22 cellular contexts compared by ENCODE assay signal in genomic region chr9:122307036-122307435, GRCh38. TPM values are rescaled to one million over a fixed set of nuclear protein-coding genes. Genes with fewer than 3 reads are reported as not detected.
DNase-seq lines count a peak whose midpoint lies in the region; ATAC-seq and TF ChIP-seq lines count a peak whose summit lies in the region.
"Had no signal": no experiment of that assay in that cellular context is flagged by ENCODE, and none has a peak within 500 bp of the region (broad histone marks: within the 10 kb centered on the region; RNA-seq: fewer than 3 reads in every experiment).

No MANE protein-coding gene starts in this region.

- H3K9me3 ChIP-seq in parathyroid adenoma (ENCODE audit: control insufficient read depth, low read length): no peaks in the 10 kb centered on the region
- H3K9me3 ChIP-seq: sigmoid colon had no signal

- H3K4me1 ChIP-seq in parathyroid adenoma: no peaks in the 10 kb centered on the region

- no peak overlapping the region for H3K4me3 Mint-ChIP-seq in mesothelial cell of epicardium
- H3K4me3 Mint-ChIP-seq: activated T-helper 1 cell treated with anti-CD3 and anti-CD28 coated beads, Interleukin-12 subunit alpha, Interleukin-12 subunit beta, Interleukin-2, Interleukin-4 antibody, amounts not matched to agents 30 ng/mL and 10 ng/mL and 1 ng/mL, durations not matched to agents 14 hours and 24 hours and 36 hours; brain; stimulated activated memory B cell treated with anti-CD40 and anti-IgM and Interleukin-4, amounts not matched to agents 10 μg/mL and 1 μg/mL and 100 μg/mL, for 72 hours had no signal

- H3K36me3 ChIP-seq in H7 (replicated peaks; ENCODE audit: control insufficient read depth, insufficient read depth, low read length) (peaks cover 3% of the 10 kb centered on the region), parathyroid adenoma (ENCODE audit: control insufficient read depth, insufficient read depth, low read length) (no peaks in the 10 kb centered on the region)

- peak; percentile 15 for DNase-seq in H7
- peak; percentile 91 for DNase-seq in dermis blood vessel endothelial cell
- DNase-seq in left lobe of liver (ENCODE audit: low spot score): no peak
- DNase-seq in DMS53 (lab: John Stamatoyannopoulos, UW): no peak
- DNase-seq in mesothelial cell of epicardium (ENCODE audit: low spot score in 2 of 2, unreplicated experiment in 2 of 2): no peak
- no peak for DNase-seq in DMS79 treated with DMSO at 0.1 percent for 48 hours (lab: John Stamatoyannopoulos, UW)
- DNase-seq in cerebellar nuclear complex (lab: John Stamatoyannopoulos, UW): no peak
- DNase-seq: activated CD8-positive, alpha-beta memory T cell treated with anti-CD3 and anti-CD28 coated beads for 24 hours; C1 segment of cervical spinal cord; foreskin fibroblast; NCI-H1694; NCI-H774; occipital lobe; SHP77 treated with DMSO at 0.1 percent for 48 hours; sigmoid colon; stimulated activated CD4-positive, alpha-beta T cell treated with anti-CD3 and anti-CD28 coated beads, Interleukin-1b, Interleukin-23, amount 100 ng/mL, for 48 hours had no signal

- no peaks in the 10 kb centered on the region for H3K9me3 Mint-ChIP-seq in mesothelial cell of epicardium
- H3K9me3 Mint-ChIP-seq: activated T-helper 1 cell treated with anti-CD3 and anti-CD28 coated beads, Interleukin-12 subunit alpha, Interleukin-12 subunit beta, Interleukin-2, Interleukin-4 antibody, amounts not matched to agents 30 ng/mL and 10 ng/mL and 1 ng/mL, durations not matched to agents 14 hours and 24 hours and 36 hours; brain; stimulated activated memory B cell treated with anti-CD40 and anti-IgM and Interleukin-4, amounts not matched to agents 10 μg/mL and 1 μg/mL and 100 μg/mL, for 72 hours had no signal

- no peak overlapping the region for H3K27ac Mint-ChIP-seq in mesothelial cell of epicardium
- H3K27ac Mint-ChIP-seq: activated T-helper 1 cell treated with anti-CD3 and anti-CD28 coated beads, Interleukin-12 subunit alpha, Interleukin-12 subunit beta, Interleukin-2, Interleukin-4 antibody, amounts not matched to agents 30 ng/mL and 10 ng/mL and 1 ng/mL, durations not matched to agents 14 hours and 24 hours and 36 hours; stimulated activated memory B cell treated with anti-CD40 and anti-IgM and Interleukin-4, amounts not matched to agents 10 μg/mL and 1 μg/mL and 100 μg/mL, for 72 hours had no signal

- H3K79me2 ChIP-seq in parathyroid adenoma: no peaks in the 10 kb centered on the region

- ATAC-seq in left lobe of liver: peak; percentile 17
- ATAC-seq: stimulated activated memory B cell treated with anti-CD40 and anti-IgM and Interleukin-4, amounts not matched to agents 10 μg/mL and 1 μg/mL and 100 μg/mL, for 72 hours had no signal

- H3K9ac ChIP-seq in parathyroid adenoma: no peak overlapping the region
- H3K9ac ChIP-seq: KMS-11 had no signal

- peak overlapping the region; percentile 39 for H3K27ac ChIP-seq in parathyroid adenoma
- H3K27ac ChIP-seq: KMS-11, sigmoid colon had no signal

- H2AFZ ChIP-seq in parathyroid adenoma: no peak overlapping the region

- H3K27me3 Mint-ChIP-seq in mesothelial cell of epicardium (ENCODE audit: low read depth): no peaks in the 10 kb centered on the region
- H3K27me3 Mint-ChIP-seq: brain; stimulated activated memory B cell treated with anti-CD40 and anti-IgM and Interleukin-4, amounts not matched to agents 10 μg/mL and 1 μg/mL and 100 μg/mL, for 72 hours had no signal

- TF ChIP-seq CTCF in parathyroid adenoma (IDR thresholded peaks at IDR 0.05) (no peak), mesothelial cell of epicardium (IDR thresholded peaks at IDR 0.05; ENCODE audit: unreplicated experiment) (no peak)

- peaks cover 20% of the 10 kb centered on the region for H3K36me3 Mint-ChIP-seq in mesothelial cell of epicardium

- H3K27me3 ChIP-seq in H7 (ENCODE audit: control insufficient read depth, insufficient read depth, low read length) (no peaks in the 10 kb centered on the region), parathyroid adenoma (ENCODE audit: control insufficient read depth, insufficient read depth, low read length) (no peaks in the 10 kb centered on the region)
- H3K27me3 ChIP-seq: sigmoid colon had no signal

- H3K4me3 ChIP-seq in H7 (ENCODE audit: insufficient read depth, low read depth, low read length) (no peak overlapping the region), parathyroid adenoma (ENCODE audit: low read depth, low read length) (no peak overlapping the region)
- H3K4me3 ChIP-seq: coronary artery, sigmoid colon had no signal

- H3K4me2 ChIP-seq in parathyroid adenoma (ENCODE audit: low read length): no peak overlapping the region
- H3K4me2 ChIP-seq: KMS-11 had no signal

- peaks cover 3% of the 10 kb centered on the region for H3K4me1 Mint-ChIP-seq in mesothelial cell of epicardium
- H3K4me1 Mint-ChIP-seq: stimulated activated memory B cell treated with anti-CD40 and anti-IgM and Interleukin-4, amounts not matched to agents 10 μg/mL and 1 μg/mL and 100 μg/mL, for 72 hours had no signal

RNA-seq across cellular contexts. Expression of gene MRRF, which starts 42.4 kb away (rescaled TPM):
- total RNA-seq in H7 (2014; rRNA removed; shearing (Covaris generic)): 26.2 and 36.2 TPM in 2 replicates
- total RNA-seq in dermis blood vessel endothelial cell (45.1 and 65.3 TPM in 2 replicates), left lobe of liver (16.3 TPM), mesothelial cell of epicardium (38.7 to 39.9 TPM (median 39.2 TPM) in 3 replicates)

RNA-seq across cellular contexts. Expression of gene RBM18, which starts 42.4 kb away (rescaled TPM):
- total RNA-seq in H7 (2014; rRNA removed; shearing (Covaris generic)): 5.6 and 13.0 TPM in 2 replicates
- total RNA-seq in dermis blood vessel endothelial cell: 8.0 and 14.3 TPM in 2 replicates
- total RNA-seq in left lobe of liver: 7.5 TPM
- 16.7 to 22.1 TPM (median 20.5 TPM) in 3 replicates for total RNA-seq in mesothelial cell of epicardium

Comparison
In these comparisons a context has a peak if more than half of its experiments do, and no peak if none do; other contexts are left out.
1. DNase-seq: peak in H7 (single experiment) and dermis blood vessel endothelial cell (single experiment); none in left lobe of liver (single experiment), DMS53 (single experiment), mesothelial cell of epicardium (0 of 2), DMS79 treated with DMSO at 0.1 percent for 48 hours (single experiment) and cerebellar nuclear complex (0 of 2).